Comparison of ENCODE assay signal across 2 cellular contexts in the genomic region with DNA sequence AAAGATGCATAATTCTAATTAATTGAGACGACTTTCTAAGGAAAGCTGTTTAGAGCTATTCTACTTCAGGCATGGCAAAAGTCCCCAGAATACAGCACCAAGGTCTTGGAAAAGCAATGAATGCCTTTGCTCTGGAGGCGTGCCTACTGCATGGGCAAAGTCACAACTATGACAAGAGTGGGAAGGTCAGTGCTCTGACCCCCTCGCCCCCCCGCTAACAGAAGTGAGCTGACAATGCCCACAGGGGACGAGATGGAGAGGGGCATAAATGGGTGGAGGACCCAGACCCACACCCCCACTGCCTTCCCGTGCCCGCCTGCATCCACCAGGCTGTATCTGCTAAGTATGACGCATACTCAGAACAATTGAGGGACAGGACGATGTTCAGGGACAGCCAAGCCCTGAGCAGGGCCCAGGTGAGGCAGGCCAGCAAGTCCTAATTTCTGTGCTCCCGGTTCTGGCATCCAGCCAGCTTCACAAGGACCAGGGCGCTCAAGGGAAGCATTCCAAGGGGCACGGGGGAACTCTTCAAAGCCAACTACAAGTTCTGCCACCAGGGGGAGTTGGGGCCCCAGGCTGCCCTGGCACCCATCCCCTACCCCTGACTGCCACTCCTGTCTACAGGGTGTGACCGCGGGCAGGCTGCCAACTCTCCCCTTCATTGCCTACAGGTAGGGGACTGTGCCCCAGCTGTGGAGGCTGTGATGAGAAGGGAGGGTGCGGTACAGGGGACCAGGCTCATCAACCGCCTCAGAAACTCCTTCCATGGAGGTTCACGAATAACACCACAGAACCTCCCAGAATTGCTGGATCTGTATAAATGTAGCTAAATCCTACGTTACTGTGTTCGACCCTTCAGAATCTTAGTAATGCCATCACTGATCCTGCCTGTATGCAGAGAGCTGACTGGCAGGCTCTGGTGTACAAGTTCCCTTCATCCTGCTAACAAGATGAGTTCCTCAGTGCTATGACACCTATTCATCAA.
TF ChIP-seq lines count a peak whose summit lies in the region.

No MANE protein-coding gene starts in this region.

TF ChIP-seq in GM12891, 5 proteins besides CTCF, POLR2A, EP300 and RAD21:
- no peak for TF ChIP-seq POU2F2 (IDR thresholded peaks at IDR 0.05; ENCODE audit: low read depth, low read length)
- TF ChIP-seq POLR2AphosphoS5 (IDR thresholded peaks at IDR 0.05; ENCODE audit: low read depth, low read length) = no peak
- no peak for TF ChIP-seq PAX5 (IDR thresholded peaks at IDR 0.05; ENCODE audit: insufficient read depth, low read length, severe bottlenecking)
- TF ChIP-seq SPI1 (IDR thresholded peaks at IDR 0.05; ENCODE audit: low read depth, low read length) = no peak
- TF ChIP-seq TAF1 (IDR thresholded peaks at IDR 0.05; ENCODE audit: low read depth, low read length) = no peak

TF ChIP-seq in GM12878, 131 proteins besides CTCF, POLR2A, EP300 and RAD21 (continues in another document):
- TF ChIP-seq PBX3 (IDR thresholded peaks at IDR 0.05; ENCODE audit: insufficient replicate concordance, low read depth, low read length) (no peak), IKZF2 (IDR thresholded peaks at IDR 0.05) (0 out of 4 replicates have a peak, but pooled peaks of 1 of the 2 experiments have one; percentile 8), PRDM15 (CRISPR knock-in tag; IDR thresholded peaks at IDR 0.05) (no peak), MLLT1 (IDR thresholded peaks at IDR 0.05) (no peak), FOS (IDR thresholded peaks at IDR 0.05; ENCODE audit: borderline replicate concordance, extremely low read depth, insufficient read length) (no peak), IKZF1 (conservative IDR thresholded peaks at IDR 0.05) (peak; percentile 19; the same call in 1 of the 2 replicates), ZNF274 (IDR thresholded peaks at IDR 0.05; ENCODE audit: insufficient read depth, insufficient read length) (no peak), TAF1 (IDR thresholded peaks at IDR 0.05; ENCODE audit: borderline replicate concordance, low read depth, low read length) (no peak), CREM (IDR thresholded peaks at IDR 0.05; ENCODE audit: low read depth) (no peak), MTA2 (IDR thresholded peaks at IDR 0.05; ENCODE audit: low read depth) (0 out of 2 replicates have a peak, but pooled peaks have one; percentile 9), REST (IDR thresholded peaks at IDR 0.05; ENCODE audit: low read depth, low read length) (no peak), CUX1 (IDR thresholded peaks at IDR 0.05; ENCODE audit: insufficient replicate concordance, low read depth, low read length) (no peak), ZNF217 (IDR thresholded peaks at IDR 0.05) (no peak), CHD2 (IDR thresholded peaks at IDR 0.05; ENCODE audit: borderline replicate concordance, low read depth, low read length) (no peak), RCOR1 (conservative IDR thresholded peaks at IDR 0.05; ENCODE audit: low read depth, low read length) (no peak), HDAC6 (IDR thresholded peaks at IDR 0.05; ENCODE audit: unreplicated experiment) (no peak), ZBTB40 (IDR thresholded peaks at IDR 0.05; ENCODE audit: borderline replicate concordance) (no peak), NRF1 (conservative IDR thresholded peaks at IDR 0.05; ENCODE audit: low read depth, low read length) (no peak), BHLHE40 (IDR thresholded peaks at IDR 0.05; ENCODE audit: borderline replicate concordance in 1 of 2, low read depth in 2 of 2, low read length in 1 of 2) (peak in 1 of 2 experiments; percentile 15; a peak in 1 of 4 replicates), YY1 (IDR thresholded peaks at IDR 0.05; ENCODE audit: low read depth, low read length) (peak; percentile 37; the same call in 1 of the 2 replicates), IRF4 (IDR thresholded peaks at IDR 0.05; ENCODE audit: low read depth, low read length) (no peak), ZNF622 (IDR thresholded peaks at IDR 0.05) (no peak)
- TF ChIP-seq, protein P1, sequence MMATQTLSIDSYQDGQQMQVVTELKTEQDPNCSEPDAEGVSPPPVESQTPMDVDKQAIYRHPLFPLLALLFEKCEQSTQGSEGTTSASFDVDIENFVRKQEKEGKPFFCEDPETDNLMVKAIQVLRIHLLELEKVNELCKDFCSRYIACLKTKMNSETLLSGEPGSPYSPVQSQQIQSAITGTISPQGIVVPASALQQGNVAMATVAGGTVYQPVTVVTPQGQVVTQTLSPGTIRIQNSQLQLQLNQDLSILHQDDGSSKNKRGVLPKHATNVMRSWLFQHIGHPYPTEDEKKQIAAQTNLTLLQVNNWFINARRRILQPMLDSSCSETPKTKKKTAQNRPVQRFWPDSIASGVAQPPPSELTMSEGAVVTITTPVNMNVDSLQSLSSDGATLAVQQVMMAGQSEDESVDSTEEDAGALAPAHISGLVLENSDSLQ (IDR thresholded peaks at IDR 0.05) = peak; percentile 21; the same call in 1 of the 2 replicates
